Comparison of ENCODE assay signal across 21 cellular contexts in genomic region chr18:60556326-60556725, GRCh38.
"Had no signal": no experiment of that assay in that cellular context is flagged by ENCODE, and none has a peak within 500 bp of the region (broad histone marks: within the 10 kb centered on the region; RNA-seq: fewer than 3 reads in every experiment).

No MANE protein-coding gene starts in this region.

- H3K9me3 ChIP-seq: MG63, SJSA1 had no signal

- H3K36me3 ChIP-seq: MG63, SJSA1 had no signal

- H3K27me3 Mint-ChIP-seq: IgD-negative memory B cell had no signal

- H3K27ac Mint-ChIP-seq: IgD-negative memory B cell had no signal

- H3K4me3 ChIP-seq: K562, MG63, SJSA1, SK-N-MC had no signal

- H3K27me3 ChIP-seq: MG63, SJSA1 had no signal

- H3K36me3 Mint-ChIP-seq: IgD-negative memory B cell had no signal

- H3K4me1 ChIP-seq: SJSA1 had no signal

- H3K27ac ChIP-seq: HL-60, SJSA1, SK-N-MC had no signal

- DNase-seq: MG63; NCI-H1092 treated with DMSO at 0.1 percent for 48 hours; NCI-H1436; NCI-H187; NCI-H2029; NCI-H2081 treated with DMSO at 0.1 percent for 48 hours; NCI-H2171; NCI-H226; NCI-H446; NCI-H524 treated with DMSO at 0.1 percent for 48 hours; NCI-H69; NCI-H774; NK-92 treated with Interleukin-12 subunit alpha and Interleukin-12 subunit beta, amount 100 ng/mL, for 24 hours; PC-3; Right ventricle myocardium superior; SIG-M5 had no signal

- H3K4me3 Mint-ChIP-seq: IgD-negative memory B cell had no signal
